1 cellular context compared by ENCODE assay signal in genomic region chr9:131801811-131802210, GRCh38.
TF ChIP-seq lines count a peak whose summit lies in the region.

No MANE protein-coding gene starts in this region.

TF ChIP-seq in neural cell, 6 proteins besides CTCF, POLR2A, EP300 and RAD21 (continued from another document):
- TF ChIP-seq EZH2 (IDR thresholded peaks at IDR 0.05; ENCODE audit: borderline replicate concordance, insufficient read depth, low read length, poor library complexity, severe bottlenecking) = no peak
